8 cellular contexts compared by ENCODE assay signal in genomic region chr17:59621771-59622170, GRCh38.
DNase-seq lines count a peak whose midpoint lies in the region; ATAC-seq and TF ChIP-seq lines count a peak whose summit lies in the region.

No MANE protein-coding gene starts in this region.

- H3K27me3 ChIP-seq in DND-41 (ENCODE audit: insufficient read depth, low read length, poor library complexity) (no peaks in the 10 kb centered on the region), OCI-LY3 (ENCODE audit: low read depth, low read length) (no peaks in the 10 kb centered on the region), neutrophil (no peaks in the 10 kb centered on the region)

- H3K36me3 ChIP-seq in DND-41 (ENCODE audit: insufficient read depth, low read length) (peaks cover 14% of the 10 kb centered on the region), OCI-LY3 (replicated peaks; ENCODE audit: low read depth, low read length) (peaks cover 11% of the 10 kb centered on the region), neutrophil (no peaks in the 10 kb centered on the region)

- H3K4me1 Mint-ChIP-seq in effector memory CD8-positive, alpha-beta T cell (ENCODE audit: low read depth in 2 of 2) = peaks cover 29 to 57% of the 10 kb centered on the region in 2 donors

- H3K27ac ChIP-seq in DND-41 (ENCODE audit: low read length) (no peak overlapping the region), OCI-LY3 (ENCODE audit: low read length) (no peak overlapping the region), neutrophil (peak overlapping the region; percentile 93)

- no peaks in the 10 kb centered on the region for H3K9me3 Mint-ChIP-seq in effector memory CD8-positive, alpha-beta T cell

- H4K20me1 ChIP-seq in DND-41 (ENCODE audit: insufficient read depth, low read length) = peaks cover 56% of the 10 kb centered on the region
- peaks cover 58% of the 10 kb centered on the region for H4K20me1 ChIP-seq in OCI-LY3 (ENCODE audit: insufficient read depth, low read length)

- H3K79me2 ChIP-seq in DND-41 (ENCODE audit: insufficient read depth, low read length) (peaks cover 91% of the 10 kb centered on the region), OCI-LY3 (ENCODE audit: low read length) (peaks cover 88% of the 10 kb centered on the region)

- TF ChIP-seq CTCF in DND-41 (IDR thresholded peaks at IDR 0.05; ENCODE audit: borderline replicate concordance, extremely low read depth, low read length, poor library complexity, severe bottlenecking) (no peak), OCI-LY3 (IDR thresholded peaks at IDR 0.05; ENCODE audit: low read depth, low read length) (no peak), neutrophil (IDR thresholded peaks at IDR 0.05) (no peak)

- H3K4me1 ChIP-seq in DND-41 (ENCODE audit: insufficient read depth, low read length) = peaks cover 55% of the 10 kb centered on the region
- H3K4me1 ChIP-seq in OCI-LY3 (ENCODE audit: low read length) = peaks cover 50% of the 10 kb centered on the region
- peaks cover 47 to 52% of the 10 kb centered on the region in 2 experiments for H3K4me1 ChIP-seq in neutrophil (ENCODE audit: control insufficient read depth in 1 of 2, insufficient read depth in 1 of 2, low read depth in 1 of 2, low read length in 1 of 2)

- no peak overlapping the region for H2AFZ ChIP-seq in DND-41 (ENCODE audit: low read depth, low read length)
- H2AFZ ChIP-seq in OCI-LY3 (ENCODE audit: low read depth, low read length) = no peak overlapping the region

- peaks cover 33% of the 10 kb centered on the region for H3K36me3 Mint-ChIP-seq in effector memory CD8-positive, alpha-beta T cell (ENCODE audit: insufficient read depth)

- H3K27ac Mint-ChIP-seq in effector memory CD8-positive, alpha-beta T cell = peak overlapping the region; percentile 41 to 96

- peak overlapping the region; percentile 81 to 93 for H3K4me3 Mint-ChIP-seq in effector memory CD8-positive, alpha-beta T cell

- H3K4me2 ChIP-seq in DND-41 (ENCODE audit: insufficient read depth, low read length) = peak overlapping the region; percentile 91
- H3K4me2 ChIP-seq in OCI-LY3 (ENCODE audit: low read length) = peak overlapping the region; percentile 87

- ATAC-seq in DND-41 (ENCODE audit: insufficient read depth, low read depth) (no peak), GM21360 (IDR thresholded peaks at IDR 0.05; ENCODE audit: unreplicated experiment) (no peak)
- no peak for ATAC-seq in effector memory CD8-positive, alpha-beta T cell (replicated peaks)

- H3K9me3 ChIP-seq in DND-41 (ENCODE audit: insufficient read depth, low read length, severe bottlenecking) (no peaks in the 10 kb centered on the region), OCI-LY3 (ENCODE audit: insufficient read depth, low read length) (no peaks in the 10 kb centered on the region), neutrophil (no peaks in the 10 kb centered on the region)

- peak overlapping the region in 1 of 2 experiments; percentile 70; a peak in 2 of 4 replicates for H3K4me3 ChIP-seq in DND-41 (ENCODE audit: low read depth in 1 of 2, low read length in 2 of 2)
- H3K4me3 ChIP-seq in OCI-LY3 (ENCODE audit: low read length) = peak overlapping the region; percentile 100
- peak overlapping the region in 1 of 2 experiments; percentile 94 for H3K4me3 ChIP-seq in neutrophil (ENCODE audit: low read depth in 1 of 2, low read length in 1 of 2)

- no peak for DNase-seq in DND-41
- DNase-seq in effector memory CD8-positive, alpha-beta T cell = no peak
- DNase-seq in D341Med (ENCODE audit: low spot score) = no peak
- no peak for DNase-seq in hypothalamus (lab: John Stamatoyannopoulos, UW)
- DNase-seq in GOT3 (lab: John Stamatoyannopoulos, UW) = no peak

- no peaks in the 10 kb centered on the region for H3K27me3 Mint-ChIP-seq in effector memory CD8-positive, alpha-beta T cell

- peak overlapping the region; percentile 81 for H3K9ac ChIP-seq in DND-41 (ENCODE audit: low read depth, low read length)
- H3K9ac ChIP-seq in OCI-LY3 (ENCODE audit: low read length) = peak overlapping the region; percentile 100; the same call in 1 of the 2 replicates
